Comparison of ENCODE assay signal across 21 cellular contexts in genomic region chr5:123705741-123706140, GRCh38.
DNase-seq lines count a peak whose midpoint lies in the region; ATAC-seq, FAIRE-seq and TF ChIP-seq lines count a peak whose summit lies in the region.
"Had no signal": no experiment of that assay in that cellular context is flagged by ENCODE, and none has a peak within 500 bp of the region (broad histone marks: within the 10 kb centered on the region; RNA-seq: fewer than 3 reads in every experiment).

No MANE protein-coding gene starts in this region.

- H3K9me3 ChIP-seq in PC-3 (ENCODE audit: low read length) (no peaks in the 10 kb centered on the region), fibroblast of lung (ENCODE audit: control insufficient read depth, insufficient read depth, low read depth, low read length) (no peaks in the 10 kb centered on the region), psoas muscle (peaks cover 3% of the 10 kb centered on the region)
- H3K9me3 ChIP-seq: SJSA1 had no signal

- CTCF ChIA-PET in PC-3 (lab: Charles Lee): no interaction called here

- H3K36me3 Mint-ChIP-seq in nephron progenitor cell (ENCODE audit: low read depth): peaks cover 7% of the 10 kb centered on the region
- H3K36me3 Mint-ChIP-seq: activated naive CD8-positive, alpha-beta T cell treated with anti-CD3 and anti-CD28 coated beads, Interleukin-2, amount 10 ng/mL, durations not matched to agents 7 days and 5 days; CD8-positive, alpha-beta memory T cell; natural killer cell treated with Interleukin-12 subunit alpha and Interleukin-12 subunit beta and Interleukin-15 and Interleukin-18, amount 100 ng/mL, for 72 hours had no signal

- H4K20me1 ChIP-seq in PC-3 (ENCODE audit: low read length): no peaks in the 10 kb centered on the region
- H4K20me1 ChIP-seq in fibroblast of lung (ENCODE audit: control insufficient read depth, extremely low read depth, insufficient read depth, low read length): no peaks in the 10 kb centered on the region

- H3K27me3 Mint-ChIP-seq in nephron progenitor cell (ENCODE audit: low read depth, poor library complexity): peaks cover 3% of the 10 kb centered on the region
- H3K27me3 Mint-ChIP-seq: activated CD4-positive, alpha-beta T cell treated with anti-CD3 and anti-CD28 coated beads, Interleukin-2, amount 10 ng/mL, durations not matched to agents 24 days and 14 days; activated naive CD8-positive, alpha-beta T cell treated with anti-CD3 and anti-CD28 coated beads, Interleukin-2, amount 10 ng/mL, durations not matched to agents 7 days and 5 days; natural killer cell treated with Interleukin-12 subunit alpha and Interleukin-12 subunit beta and Interleukin-15 and Interleukin-18, amount 100 ng/mL, for 72 hours; T-helper 17 cell had no signal

- 24 to 41% (median 35%) methylated on average over 1 of the region's 1 CpG for WGBS in psoas muscle, 3 donors

- no peak overlapping the region for H3K27ac ChIP-seq in PC-3 (ENCODE audit: low read length)
- H3K27ac ChIP-seq in fibroblast of lung (ENCODE audit: insufficient read depth, low read length): peak overlapping the region; percentile 22
- no peak overlapping the region for H3K27ac ChIP-seq in psoas muscle
- H3K27ac ChIP-seq: SJSA1, tibial artery had no signal

- peaks cover 31% of the 10 kb centered on the region for H3K9me3 Mint-ChIP-seq in nephron progenitor cell
- H3K9me3 Mint-ChIP-seq: activated CD4-positive, alpha-beta T cell treated with anti-CD3 and anti-CD28 coated beads, Interleukin-2, amount 10 ng/mL, durations not matched to agents 24 days and 14 days had no signal

- H3K9ac ChIP-seq in PC-3 (ENCODE audit: low read length) (no peak overlapping the region), fibroblast of lung (ENCODE audit: insufficient read depth, low read length) (no peak overlapping the region)

- no peak for FAIRE-seq in RCC 7860 (lab: Jason Lieb, UNC)
- FAIRE-seq: endometrium had no signal

- H3K9me2 ChIP-seq in PC-3 (replicated peaks; ENCODE audit: low read length): no peaks in the 10 kb centered on the region

- ATAC-seq in PC-3: no peak
- ATAC-seq in psoas muscle: peak in 3 of 4 donors; percentile 34 to 84 (median 78)
- ATAC-seq: activated T-helper 17 cell treated with anti-CD3 and anti-CD28 coated beads, Interleukin-2, amount 50 U/mL, for 72 hours; natural killer cell treated with Interleukin-12 subunit alpha and Interleukin-12 subunit beta and Interleukin-15 and Interleukin-18, amount 100 ng/mL, for 72 hours; T-helper 17 cell had no signal

- H3K4me2 ChIP-seq in PC-3 (ENCODE audit: low read length) (no peak overlapping the region), fibroblast of lung (ENCODE audit: extremely low read depth, insufficient read depth, low read length) (no peak overlapping the region)

- TF ChIP-seq CTCF in PC-3 (conservative IDR thresholded peaks at IDR 0.05; ENCODE audit: low read depth, low read length) (no peak), fibroblast of lung (conservative IDR thresholded peaks at IDR 0.05 in 1 of 2, IDR thresholded peaks at IDR 0.05 in 1 of 2; ENCODE audit: low read depth in 1 of 2, low read length in 2 of 2) (no peak), psoas muscle (IDR thresholded peaks at IDR 0.05) (no peak), nephron progenitor cell (IDR thresholded peaks at IDR 0.05) (no peak)

- peak; percentile 66 for DNase-seq in GM04503 (ENCODE audit: low read depth)
- DNase-seq in PC-3: peak; percentile 20
- DNase-seq in fibroblast of lung (ENCODE audit: low read depth in 2 of 2): peak; percentile 44 to 75
- no peak for DNase-seq in psoas muscle
- DNase-seq in RCC 7860 (ENCODE audit: low spot score): no peak
- DNase-seq in nephron progenitor cell: no peak
- DNase-seq in NK-92 (lab: John Stamatoyannopoulos, UW; ENCODE audit: unreplicated experiment): no peak
- DNase-seq: activated CD4-positive, alpha-beta T cell treated with anti-CD3 and anti-CD28 coated beads, Interleukin-2, amount 10 ng/mL, durations not matched to agents 24 days and 14 days; activated naive CD8-positive, alpha-beta T cell treated with anti-CD3 and anti-CD28 coated beads, Interleukin-2, amount 10 ng/mL, durations not matched to agents 7 days and 5 days; CD8-positive, alpha-beta memory T cell; NCI-H1694; NCI-H774; OCI-M1; stimulated activated CD4-positive, alpha-beta T cell treated with anti-CD3 and anti-CD28 coated beads, Interleukin-2, amount 100 ng/mL, for 24 hours; stimulated activated naive CD4-positive, alpha-beta T cell treated with Interleukin-2 at 50 U/mL for 16 hours; T-helper 17 cell; tibial artery had no signal

- H3K36me3 ChIP-seq in PC-3 (ENCODE audit: low read depth, low read length): no peaks in the 10 kb centered on the region
- no peaks in the 10 kb centered on the region for H3K36me3 ChIP-seq in fibroblast of lung (ENCODE audit: control insufficient read depth, insufficient read depth, low read length)
- no peaks in the 10 kb centered on the region for H3K36me3 ChIP-seq in psoas muscle (ENCODE audit: insufficient read depth in 1 of 2, low read depth in 1 of 2)
- H3K36me3 ChIP-seq: SJSA1, tibial artery had no signal

- H3K79me2 ChIP-seq in PC-3 (ENCODE audit: low read length) (no peaks in the 10 kb centered on the region), fibroblast of lung (ENCODE audit: control insufficient read depth, insufficient read depth, low read length) (no peaks in the 10 kb centered on the region)

- peaks cover 25% of the 10 kb centered on the region for H3K4me1 ChIP-seq in PC-3 (ENCODE audit: insufficient read depth, low read length)
- H3K4me1 ChIP-seq in fibroblast of lung (ENCODE audit: control insufficient read depth, extremely low read depth, insufficient read depth, low read length): peaks cover 13% of the 10 kb centered on the region
- H3K4me1 ChIP-seq in psoas muscle: no peaks in the 10 kb centered on the region

- no peak overlapping the region for H3K4me3 Mint-ChIP-seq in nephron progenitor cell
- H3K4me3 Mint-ChIP-seq: activated CD4-positive, alpha-beta T cell treated with anti-CD3 and anti-CD28 coated beads, Interleukin-2, amount 10 ng/mL, durations not matched to agents 24 days and 14 days; activated naive CD8-positive, alpha-beta T cell treated with anti-CD3 and anti-CD28 coated beads, Interleukin-2, amount 10 ng/mL, durations not matched to agents 7 days and 5 days; activated T-helper 17 cell treated with anti-CD3 and anti-CD28 coated beads, Interleukin-2, amount 50 U/mL, for 72 hours; CD8-positive, alpha-beta memory T cell; natural killer cell treated with Interleukin-12 subunit alpha and Interleukin-12 subunit beta and Interleukin-15 and Interleukin-18, amount 100 ng/mL, for 72 hours; T-helper 17 cell had no signal

- H3K4me1 Mint-ChIP-seq in nephron progenitor cell: no peaks in the 10 kb centered on the region
- H3K4me1 Mint-ChIP-seq: activated CD4-positive, alpha-beta T cell treated with anti-CD3 and anti-CD28 coated beads, Interleukin-2, amount 10 ng/mL, durations not matched to agents 24 days and 14 days; activated naive CD8-positive, alpha-beta T cell treated with anti-CD3 and anti-CD28 coated beads, Interleukin-2, amount 10 ng/mL, durations not matched to agents 7 days and 5 days; activated T-helper 17 cell treated with anti-CD3 and anti-CD28 coated beads, Interleukin-2, amount 50 U/mL, for 72 hours; CD8-positive, alpha-beta memory T cell; T-helper 17 cell had no signal

- H3K27ac Mint-ChIP-seq in nephron progenitor cell: no peak overlapping the region
- H3K27ac Mint-ChIP-seq: activated CD4-positive, alpha-beta T cell treated with anti-CD3 and anti-CD28 coated beads, Interleukin-2, amount 10 ng/mL, durations not matched to agents 24 days and 14 days; activated naive CD8-positive, alpha-beta T cell treated with anti-CD3 and anti-CD28 coated beads, Interleukin-2, amount 10 ng/mL, durations not matched to agents 7 days and 5 days; activated T-helper 17 cell treated with anti-CD3 and anti-CD28 coated beads, Interleukin-2, amount 50 U/mL, for 72 hours; CD8-positive, alpha-beta memory T cell; natural killer cell treated with Interleukin-12 subunit alpha and Interleukin-12 subunit beta and Interleukin-15 and Interleukin-18, amount 100 ng/mL, for 72 hours; T-helper 17 cell had no signal

- BruUV-seq in PC-3 (replicated peaks; lab: Mats Ljungman, UMichigan): no TSS peak

- POLR2A ChIA-PET in PC-3 (lab: Charles Lee; ENCODE audit: unreplicated experiment): no interaction called here

- no peak overlapping the region for H3K4me3 ChIP-seq in PC-3 (ENCODE audit: low read length)
- no peak overlapping the region for H3K4me3 ChIP-seq in fibroblast of lung (replicated peaks in 1 of 4; ENCODE audit: control extremely low read depth in 1 of 4, insufficient read depth in 1 of 4, low read depth in 3 of 4, low read length in 4 of 4)
- H3K4me3 ChIP-seq in psoas muscle: no peak overlapping the region
- H3K4me3 ChIP-seq: SJSA1, tibial artery had no signal

- H3K27me3 ChIP-seq in PC-3 (ENCODE audit: low read length): no peaks in the 10 kb centered on the region
- no peaks in the 10 kb centered on the region for H3K27me3 ChIP-seq in fibroblast of lung (ENCODE audit: control insufficient read depth, insufficient read depth, low read length)
- H3K27me3 ChIP-seq in psoas muscle (ENCODE audit: insufficient read depth in 3 of 3, low read length in 2 of 3): no peaks in the 10 kb centered on the region
- H3K27me3 ChIP-seq: SJSA1, tibial artery had no signal

- intact Hi-C loops in PC-3 (cut with micrococcal nuclease): loop anchor here (10.0 kb wide), 1 partner anchor 109 kb away; no protein-coding TSS in a partner anchor
- intact Hi-C loops in psoas muscle (cut with DNase I): no loop called here

- no peaks in the 10 kb centered on the region for H3F3A ChIP-seq in PC-3 (ENCODE audit: low read length, unreplicated experiment)

- H2AFZ ChIP-seq in PC-3 (ENCODE audit: low read length) (no peak overlapping the region), fibroblast of lung (ENCODE audit: low read length) (no peak overlapping the region)

Comparison
In these comparisons a context has a peak if more than half of its experiments do, and no peak if none do; other contexts are left out.
1. DNase-seq: peak in GM04503 (single experiment), PC-3 (single experiment) and fibroblast of lung (2 of 2); none in psoas muscle (0 of 2), RCC 7860 (single experiment), nephron progenitor cell (single experiment) and NK-92 (single experiment).